Comparison of ENCODE assay signal across 1 cellular context in genomic region chr19:5695649-5696195, GRCh38.
TF ChIP-seq lines count a peak whose summit lies in the region.

No MANE protein-coding gene starts in this region.

TF ChIP-seq in K562, 482 proteins besides CTCF, POLR2A, EP300 and RAD21:
- no peak for TF ChIP-seq ZNF197 (CRISPR knock-in tag; IDR thresholded peaks at IDR 0.05; ENCODE audit: low read depth)
- TF ChIP-seq POLR2G (IDR thresholded peaks at IDR 0.05; ENCODE audit: low read depth, low read length), result peak; percentile 65
- 0 out of 2 replicates have a peak, but pooled peaks have one; percentile 18 for TF ChIP-seq SUPT5H (IDR thresholded peaks at IDR 0.05)
- 0 out of 2 replicates have a peak, but pooled peaks have one; percentile 31 for TF ChIP-seq ZBTB33 (CRISPR knock-in tag; IDR thresholded peaks at IDR 0.05)
- no peak for TF ChIP-seq PBX2 (CRISPR knock-in tag; IDR thresholded peaks at IDR 0.05; ENCODE audit: low read depth)
- TF ChIP-seq PBX2 (tag; conservative IDR thresholded peaks at IDR 0.05; ENCODE audit: low read depth), result no peak
- no peak for TF ChIP-seq FOXJ3 (CRISPR knock-in tag; IDR thresholded peaks at IDR 0.05)
- TF ChIP-seq RBM22 (IDR thresholded peaks at IDR 0.05; ENCODE audit: low read depth, low read length, poor library complexity, severe bottlenecking), result peak; percentile 86
- TF ChIP-seq RBFOX2 (IDR thresholded peaks at IDR 0.05; ENCODE audit: low read depth, low read length), result peak; percentile 3; the same call in 1 of the 2 replicates
- TF ChIP-seq PCBP1 (IDR thresholded peaks at IDR 0.05; ENCODE audit: low read depth, low read length, poor library complexity, severe bottlenecking), result peak; percentile 10
- TF ChIP-seq FIP1L1 (IDR thresholded peaks at IDR 0.05; ENCODE audit: low read depth, low read length, poor library complexity, severe bottlenecking), result peak; percentile 34
